18 cellular contexts compared by ENCODE assay signal in the genomic region with DNA sequence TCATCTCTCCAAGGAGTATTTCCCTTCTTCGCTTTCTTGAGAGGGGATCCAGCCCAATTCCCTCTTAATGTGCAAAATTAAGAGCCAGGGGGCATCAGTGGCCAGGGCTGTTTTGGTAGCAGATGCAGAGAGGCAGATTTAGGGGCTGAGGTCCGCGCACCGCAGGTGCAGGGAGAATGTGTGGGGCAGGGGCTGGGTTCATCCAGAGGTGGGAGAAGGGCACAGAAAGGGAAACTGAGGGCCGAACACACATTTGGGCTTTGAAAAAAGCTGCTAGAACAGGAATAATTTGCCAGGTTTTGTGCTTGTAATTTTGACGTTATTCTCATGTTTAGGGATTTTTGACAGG. TPM values are rescaled to one million over a fixed set of nuclear protein-coding genes. Genes with fewer than 3 reads are reported as not detected.
DNase-seq lines count a peak whose midpoint lies in the region; ATAC-seq and TF ChIP-seq lines count a peak whose summit lies in the region.
"Had no signal": no experiment of that assay in that cellular context is flagged by ENCODE, and none has a peak within 500 bp of the region (broad histone marks: within the 10 kb centered on the region; RNA-seq: fewer than 3 reads in every experiment).

No MANE protein-coding gene starts in this region.

- H4K91ac ChIP-seq in neuronal stem cell (ENCODE audit: low read depth, low read length, poor library complexity): no peak overlapping the region

- H2AFZ ChIP-seq in neuronal stem cell (ENCODE audit: low read length): no peak overlapping the region

- in situ Hi-C loops in Panc1 (cut with HindIII; ENCODE audit: low pct_unique_long_range_greater_than_20kb, low sequenced_read_pairs): no loop called here

- H3K14ac ChIP-seq in neuronal stem cell (ENCODE audit: low read length): no peak overlapping the region

- peaks cover 20 to 52% (median 29%) of the 10 kb centered on the region in 11 experiments for H3K27me3 ChIP-seq in BLaER1 treated with 17β-estradiol and CSF1 and Interleukin-3, amounts not matched to agents 10 nM and 100 nM
- H3K27me3 ChIP-seq in Panc1 (ENCODE audit: control insufficient read depth, insufficient read depth, low read length) (no peaks in the 10 kb centered on the region), neuronal stem cell (ENCODE audit: control insufficient read depth in 3 of 3, insufficient read depth in 3 of 3, low read depth in 1 of 3, low read length in 3 of 3) (peaks cover 9 to 84% (median 14%) of the 10 kb centered on the region in 3 experiments), breast epithelium (peaks cover 0 to 52% of the 10 kb centered on the region in 2 donors)

- no peak overlapping the region for H2BK5ac ChIP-seq in neuronal stem cell (ENCODE audit: low read length)

- TF ChIP-seq POLR2A in breast epithelium (IDR thresholded peaks at IDR 0.05): no peak

- intact Hi-C loops in Panc1 (cut with micrococcal nuclease; ENCODE audit: unreplicated experiment): loop anchor here (10.0 kb wide), 1 partner anchor 316 kb away; no protein-coding TSS in a partner anchor
- intact Hi-C loops in breast epithelium (cut with DNase I; ENCODE audit: low total_unique reads): no loop called here

- no TSS peak for BruUV-seq in Panc1 (replicated peaks; lab: Mats Ljungman, UMichigan)

- H3K4me3 ChIP-seq in BLaER1 treated with 17β-estradiol and CSF1 and Interleukin-3, amounts not matched to agents 10 nM and 100 nM: no peak overlapping the region
- H3K4me3 ChIP-seq in Panc1 (ENCODE audit: low read depth in 2 of 2, low read length in 2 of 2): no peak overlapping the region
- no peak overlapping the region for H3K4me3 ChIP-seq in choroid plexus epithelial cell (ENCODE audit: low read depth, low read length)
- no peak overlapping the region for H3K4me3 ChIP-seq in neuronal stem cell (ENCODE audit: low read length in 2 of 2)
- no peak overlapping the region for H3K4me3 ChIP-seq in breast epithelium
- H3K4me3 ChIP-seq: HAP-1 had no signal

- peaks cover 0 to 16% (median 5%) of the 10 kb centered on the region in 11 experiments; a peak in 13 of 22 replicates for H4K20me1 ChIP-seq in BLaER1 treated with 17β-estradiol and CSF1 and Interleukin-3, amounts not matched to agents 10 nM and 100 nM

- no peak overlapping the region for H3K4ac ChIP-seq in neuronal stem cell (ENCODE audit: low read length)

- no peak overlapping the region for H2BK15ac ChIP-seq in neuronal stem cell (ENCODE audit: low read length)

- no peak overlapping the region for H2BK12ac ChIP-seq in neuronal stem cell (ENCODE audit: low read length)

- H3K9me3 ChIP-seq in BLaER1 treated with 17β-estradiol and CSF1 and Interleukin-3, amounts not matched to agents 10 nM and 100 nM (replicated peaks in 1 of 11): peaks cover 6 to 14% (median 10%) of the 10 kb centered on the region in 11 experiments; a peak in 19 of 22 replicates
- no peaks in the 10 kb centered on the region for H3K9me3 ChIP-seq in Panc1 (ENCODE audit: control insufficient read depth, insufficient read depth, low read depth, low read length)
- H3K9me3 ChIP-seq in neuronal stem cell (replicated peaks in 1 of 2; ENCODE audit: control insufficient read depth in 2 of 2, insufficient read depth in 1 of 2, low read depth in 1 of 2, low read length in 2 of 2): peaks cover 0 to 2% of the 10 kb centered on the region in 2 donors
- H3K9me3 ChIP-seq in breast epithelium: no peaks in the 10 kb centered on the region
- H3K9me3 ChIP-seq: Caco-2, HAP-1 had no signal

- POLR2A ChIA-PET in Panc1 (lab: Charles Lee): no interaction called here

- no CpG with 5 or more reads among the region's 6 CpGs for WGBS in neuronal stem cell (ENCODE audit: extremely low coverage in 2 of 2, insufficient read length in 2 of 2, insufficient replicate concordance in 1 of 2), 2 donors

- H3K27ac ChIP-seq in BLaER1 treated with 17β-estradiol and CSF1 and Interleukin-3, amounts not matched to agents 10 nM and 100 nM: no peak overlapping the region
- peak overlapping the region; percentile 54; the same call in 1 of the 2 replicates for H3K27ac ChIP-seq in Panc1 (ENCODE audit: low read length)
- no peak overlapping the region for H3K27ac ChIP-seq in neuronal stem cell (replicated peaks; ENCODE audit: low read length)
- no peak overlapping the region for H3K27ac ChIP-seq in breast epithelium

- TF ChIP-seq CTCF in Panc1 (IDR thresholded peaks at IDR 0.05): no peak
- TF ChIP-seq CTCF in choroid plexus epithelial cell (conservative IDR thresholded peaks at IDR 0.05; ENCODE audit: low read depth, low read length): peak; percentile 8
- TF ChIP-seq CTCF in breast epithelium (IDR thresholded peaks at IDR 0.05): no peak

- no peak overlapping the region for H3K23ac ChIP-seq in neuronal stem cell (ENCODE audit: low read depth, low read length, poor library complexity)

- CTCF ChIA-PET in Panc1 (lab: Charles Lee): no interaction called here

- H3K4me2 ChIP-seq in BLaER1 treated with 17β-estradiol and CSF1 and Interleukin-3, amounts not matched to agents 10 nM and 100 nM: peak overlapping the region in 7 of 11 experiments; percentile 24 to 50 (median 44); a peak in 11 of 22 replicates
- H3K4me2 ChIP-seq in neuronal stem cell (ENCODE audit: insufficient read depth, low read length, poor library complexity, severe bottlenecking): no peak overlapping the region

- DNase-seq in Panc1 (ENCODE audit: low read depth, low spot score) (no peak), choroid plexus epithelial cell (ENCODE audit: low read depth) (no peak), neuronal stem cell (ENCODE audit: low spot score) (no peak), COLO829 (ENCODE audit: low spot score) (no peak), breast epithelium (ENCODE audit: low spot score in 2 of 2) (no peak), COLO668 (lab: John Stamatoyannopoulos, UW; ENCODE audit: unreplicated experiment) (no peak)
- DNase-seq: Caco-2; CD4-positive, alpha-beta T cell; CD8-positive, alpha-beta memory T cell; DMS153; DND-41; GOT3 had no signal

- H3K18ac ChIP-seq in neuronal stem cell (ENCODE audit: low read length): peak overlapping the region; percentile 68

- no peaks in the 10 kb centered on the region for H3K79me1 ChIP-seq in neuronal stem cell (ENCODE audit: low read depth, low read length)

- no peaks in the 10 kb centered on the region for H3K36me3 ChIP-seq in BLaER1 treated with 17β-estradiol and CSF1 and Interleukin-3, amounts not matched to agents 10 nM and 100 nM
- H3K36me3 ChIP-seq in Panc1 (ENCODE audit: control insufficient read depth, insufficient read depth, low read length) (no peaks in the 10 kb centered on the region), neuronal stem cell (replicated peaks in 1 of 2; ENCODE audit: control insufficient read depth in 2 of 2, insufficient read depth in 2 of 2, low read length in 2 of 2) (no peaks in the 10 kb centered on the region), breast epithelium (no peaks in the 10 kb centered on the region)
- H3K36me3 ChIP-seq: HAP-1 had no signal

- no peak for ATAC-seq in Panc1
- ATAC-seq in GM21619 (IDR thresholded peaks at IDR 0.05; ENCODE audit: unreplicated experiment): no peak

- H4K8ac ChIP-seq in neuronal stem cell (ENCODE audit: low read depth, low read length): no peak overlapping the region

- H3K4me1 ChIP-seq in BLaER1 treated with 17β-estradiol and CSF1 and Interleukin-3, amounts not matched to agents 10 nM and 100 nM: peaks cover 0 to 35% (median 17%) of the 10 kb centered on the region in 10 experiments; a peak in 13 of 20 replicates
- H3K4me1 ChIP-seq in Panc1 (ENCODE audit: control insufficient read depth, insufficient read depth, low read length) (peaks cover 23% of the 10 kb centered on the region), neuronal stem cell (ENCODE audit: control insufficient read depth in 2 of 2, insufficient read depth in 1 of 2, low read depth in 1 of 2, low read length in 2 of 2) (peaks cover 0 to 1% of the 10 kb centered on the region in 2 donors), breast epithelium (no peaks in the 10 kb centered on the region)
- H3K4me1 ChIP-seq: Caco-2, HAP-1 had no signal

- no peak overlapping the region for H2AK5ac ChIP-seq in neuronal stem cell (ENCODE audit: low read depth, low read length)

- no peak overlapping the region for H3K9ac ChIP-seq in BLaER1 treated with 17β-estradiol and CSF1 and Interleukin-3, amounts not matched to agents 10 nM and 100 nM
- H3K9ac ChIP-seq in neuronal stem cell (ENCODE audit: low read depth, low read length, poor library complexity): no peak overlapping the region

- no peak overlapping the region for H2BK120ac ChIP-seq in neuronal stem cell (ENCODE audit: low read depth, low read length)

RNA-seq across cellular contexts. Expression of a gene that starts 6.5 kb away (rescaled TPM):
- total RNA-seq in Panc1 (2021; ENCODE audit: unreplicated experiment): 22.9 TPM
- polyA plus RNA-seq in Panc1 (2012; ENCODE audit: insufficient read length): 23.4 TPM
- 0.08 TPM for polyA plus RNA-seq in neuronal stem cell (2013, experiment 1 of 2)
- 0.06 TPM for polyA plus RNA-seq in neuronal stem cell (2013, experiment 2 of 2)
- total RNA-seq in breast epithelium: not detected
- total RNA-seq: A673; CD4-positive, alpha-beta T cell; CD8-positive, alpha-beta memory T cell had no signal
- polyA plus RNA-seq: BJ; CD14-positive monocyte; CD8-positive, alpha-beta memory T cell had no signal

Comparison
In these comparisons a context has a peak if more than half of its experiments do, and no peak if none do; other contexts are left out.
1. RNA of a gene that starts 6.5 kb away (total RNA-seq): 22.9 TPM in Panc1 (single experiment); not detected in breast epithelium; every median in the first group is over 10 times any median in the second.